9 cellular contexts compared by ENCODE assay signal in genomic region chr17:65531508-65532431, GRCh38. TPM values are rescaled to one million over a fixed set of nuclear protein-coding genes. Genes with fewer than 3 reads are reported as not detected.
DNase-seq lines count a peak whose midpoint lies in the region; ATAC-seq and TF ChIP-seq lines count a peak whose summit lies in the region.
"Had no signal": no experiment of that assay in that cellular context is flagged by ENCODE, and none has a peak within 500 bp of the region (broad histone marks: within the 10 kb centered on the region; RNA-seq: fewer than 3 reads in every experiment).

No MANE protein-coding gene starts in this region.

- POLR2A ChIA-PET in activated CD8-positive, alpha-beta T cell treated with anti-CD3 and anti-CD28 coated beads for 36 hours (lab: Charles Lee) = interaction anchor here (1.0 kb wide), 1 partner anchor 10 kb away, joined by 3 read pairs; no protein-coding TSS in a partner anchor

- peak overlapping the region; percentile 11 for H3K27ac Mint-ChIP-seq in activated CD8-positive, alpha-beta T cell treated with anti-CD3 and anti-CD28 coated beads for 36 hours

- H3K4me1 ChIP-seq in hepatocyte (ENCODE audit: insufficient read depth) (peaks cover 44% of the 10 kb centered on the region), skeletal muscle satellite cell (ENCODE audit: control insufficient read depth, insufficient read depth, low read length) (peaks cover 5% of the 10 kb centered on the region)

- H3K79me2 ChIP-seq in hepatocyte = peaks cover 10% of the 10 kb centered on the region

- no peak for TF ChIP-seq CTCF in activated CD8-positive, alpha-beta T cell treated with anti-CD3 and anti-CD28 coated beads for 36 hours (IDR thresholded peaks at IDR 0.05)
- TF ChIP-seq CTCF in hepatocyte (IDR thresholded peaks at IDR 0.05; ENCODE audit: poor library complexity) = peak; percentile 31

- H3K36me3 Mint-ChIP-seq in activated CD8-positive, alpha-beta T cell treated with anti-CD3 and anti-CD28 coated beads for 36 hours (ENCODE audit: low read depth) = peaks cover 3% of the 10 kb centered on the region

- ATAC-seq in activated CD8-positive, alpha-beta T cell treated with anti-CD3 and anti-CD28 coated beads for 36 hours = peak; percentile 27
- ATAC-seq in GM18867 (IDR thresholded peaks at IDR 0.05; ENCODE audit: unreplicated experiment) = no peak

- H3K27me3 Mint-ChIP-seq in activated CD8-positive, alpha-beta T cell treated with anti-CD3 and anti-CD28 coated beads for 36 hours = no peaks in the 10 kb centered on the region

- no peak overlapping the region for H2AFZ ChIP-seq in hepatocyte

- intact Hi-C loops in activated CD8-positive, alpha-beta T cell treated with anti-CD3 and anti-CD28 coated beads for 36 hours (cut with micrococcal nuclease) = no loop called here

- H3K4me3 Mint-ChIP-seq in activated CD8-positive, alpha-beta T cell treated with anti-CD3 and anti-CD28 coated beads for 36 hours = no peak overlapping the region

- no peaks in the 10 kb centered on the region for H3K9me3 Mint-ChIP-seq in activated CD8-positive, alpha-beta T cell treated with anti-CD3 and anti-CD28 coated beads for 36 hours

- H3K4me2 ChIP-seq in hepatocyte (peak overlapping the region; percentile 56), skeletal muscle satellite cell (ENCODE audit: low read length) (peak overlapping the region; percentile 9)

- H4K20me1 ChIP-seq in hepatocyte (ENCODE audit: insufficient read depth, poor library complexity, severe bottlenecking) = no peaks in the 10 kb centered on the region

- no peaks in the 10 kb centered on the region for H3K9me2 ChIP-seq in hepatocyte (replicated peaks; ENCODE audit: insufficient read depth)

- peaks cover 6% of the 10 kb centered on the region for H3K4me1 Mint-ChIP-seq in activated CD8-positive, alpha-beta T cell treated with anti-CD3 and anti-CD28 coated beads for 36 hours (ENCODE audit: low read depth)

- CTCF ChIA-PET in activated CD8-positive, alpha-beta T cell treated with anti-CD3 and anti-CD28 coated beads for 36 hours (lab: Charles Lee) = interaction anchor here (1.2 to 1.5 kb wide), 2 partner anchors 8 to 13 kb away, joined by 3 to 4 read pairs; no protein-coding TSS in a partner anchor

- H3K36me3 ChIP-seq in H7 (replicated peaks; ENCODE audit: control insufficient read depth, insufficient read depth, low read length) = peaks cover 37% of the 10 kb centered on the region
- H3K36me3 ChIP-seq in hepatocyte (replicated peaks; ENCODE audit: insufficient read depth, low read depth) = no peaks in the 10 kb centered on the region
- no peaks in the 10 kb centered on the region for H3K36me3 ChIP-seq in skeletal muscle satellite cell (ENCODE audit: insufficient read depth, low read length)

- no peaks in the 10 kb centered on the region for H3K27me3 ChIP-seq in H7 (ENCODE audit: control insufficient read depth, insufficient read depth, low read length)
- H3K27me3 ChIP-seq in hepatocyte = no peaks in the 10 kb centered on the region
- no peaks in the 10 kb centered on the region for H3K27me3 ChIP-seq in skeletal muscle satellite cell (ENCODE audit: control insufficient read depth, insufficient read depth, low read length)

- H3K9ac ChIP-seq in skeletal muscle satellite cell (ENCODE audit: low read depth, low read length) = no peak overlapping the region

- DNase-seq in H7 = peak; percentile 81
- no peak for DNase-seq in activated CD8-positive, alpha-beta T cell treated with anti-CD3 and anti-CD28 coated beads for 36 hours
- DNase-seq in hepatocyte (ENCODE audit: low spot score) = peak; percentile 76
- no peak for DNase-seq in GM19240 (ENCODE audit: insufficient read length, low spot score)
- no peak for DNase-seq in KBM-7
- DNase-seq in activated CD8-positive, alpha-beta memory T cell treated with anti-CD3 and anti-CD28 coated beads, Interleukin-2, amount 50 U/mL, for 4 hours = no peak
- DNase-seq: NCI-H526 treated with DMSO at 0.1 percent for 48 hours had no signal

- no peaks in the 10 kb centered on the region for H3K9me3 ChIP-seq in hepatocyte (ENCODE audit: low read depth)
- H3K9me3 ChIP-seq in skeletal muscle satellite cell (replicated peaks; ENCODE audit: low read length) = no peaks in the 10 kb centered on the region

- 13% methylated on average over 15 of the region's 15 CpGs for WGBS in hepatocyte (ENCODE audit: low lambda C conversion rate, missing lambda C conversion rate)

- in situ Hi-C loops in KBM-7 (cut with MboI; ENCODE audit: low pct_unique_long_range_greater_than_20kb, low sequenced_read_pairs) = no loop called here

- peak overlapping the region; percentile 84 for H3K27ac ChIP-seq in hepatocyte

- no peak overlapping the region for H3K4me3 ChIP-seq in H7 (ENCODE audit: insufficient read depth, low read depth, low read length)
- H3K4me3 ChIP-seq in hepatocyte = no peak overlapping the region
- H3K4me3 ChIP-seq in skeletal muscle satellite cell (ENCODE audit: low read length) = no peak overlapping the region

RNA-seq across cellular contexts. Expression of gene AXIN2, which starts 29.7 kb away (rescaled TPM):
- 34.8 and 36.1 TPM in 2 replicates for total RNA-seq in H7 (2014; rRNA removed; shearing (Covaris generic))
- 1 to 10 TPM in 1 of 2 experiments, under 1 TPM in 1; 0.69 to 1.0 TPM for total RNA-seq in activated CD8-positive, alpha-beta T cell treated with anti-CD3 and anti-CD28 coated beads for 36 hours
- total RNA-seq in hepatocyte = 21.4 and 22.3 TPM in 2 replicates
- 11.3 and 15.4 TPM in 2 replicates for polyA plus RNA-seq in hepatocyte
- total RNA-seq in skeletal muscle satellite cell (2012; rRNA removed) = 0.51 and 1.5 TPM in 2 replicates

Comparison
In these comparisons a context has a peak if more than half of its experiments do, and no peak if none do; other contexts are left out.
1. DNase-seq: peak in H7 (single experiment) and hepatocyte (single experiment); none in activated CD8-positive, alpha-beta T cell treated with anti-CD3 and anti-CD28 coated beads for 36 hours (single experiment), GM19240 (single experiment), KBM-7 (single experiment) and activated CD8-positive, alpha-beta memory T cell treated with anti-CD3 and anti-CD28 coated beads, Interleukin-2, amount 50 U/mL, for 4 hours (single experiment).
2. RNA of gene AXIN2, which starts 29.7 kb away (total RNA-seq): 34.8 to 36.1 TPM in H7 and 21.4 to 22.3 TPM in hepatocyte; 0.69 to 1.0 TPM in activated CD8-positive, alpha-beta T cell treated with anti-CD3 and anti-CD28 coated beads for 36 hours; every median in the first group is over 10 times any median in the second.